In genomic region chr21:46424062-46424591, GRCh38 we compare ENCODE assay signal across 14 cellular contexts. TPM values are rescaled to one million over a fixed set of nuclear protein-coding genes. Genes with fewer than 3 reads are reported as not detected.
DNase-seq lines count a peak whose midpoint lies in the region; TF ChIP-seq lines count a peak whose summit lies in the region.
"Had no signal": no experiment of that assay in that cellular context is flagged by ENCODE, and none has a peak within 500 bp of the region (broad histone marks: within the 10 kb centered on the region; RNA-seq: fewer than 3 reads in every experiment).

No MANE protein-coding gene starts in this region.

- H3K27me3 Mint-ChIP-seq in immature natural killer cell (ENCODE audit: low read depth in 3 of 3), result peaks cover 15 to 33% (median 28%) of the 10 kb centered on the region in 3 donors
- H3K27me3 Mint-ChIP-seq: memory B cell had no signal

- H3K27me3 ChIP-seq in HAP-1 (ENCODE audit: low read depth), result no peaks in the 10 kb centered on the region
- H3K27me3 ChIP-seq in tibial artery, result no peaks in the 10 kb centered on the region
- H3K27me3 ChIP-seq: dorsolateral prefrontal cortex, testis had no signal

- H3K9me3 ChIP-seq in HAP-1 (no peaks in the 10 kb centered on the region), tibial artery (no peaks in the 10 kb centered on the region)
- H3K9me3 ChIP-seq: testis had no signal

- intact Hi-C loops in tibial artery (cut with DNase I; ENCODE audit: low total_unique reads), result no loop called here

- no peak overlapping the region for H3K27ac ChIP-seq in tibial artery
- H3K27ac ChIP-seq: dorsolateral prefrontal cortex, testis had no signal

- DNase-seq in stimulated activated CD4-positive, alpha-beta T cell treated with anti-CD3 and anti-CD28 coated beads, Interleukin-15, amount 100 ng/mL, for 24 hours, result peak; percentile 9
- no peak for DNase-seq in stimulated activated CD4-positive, alpha-beta T cell treated with anti-CD3 and anti-CD28 coated beads, Interleukin-4, amount 100 ng/mL, for 24 hours
- peak; percentile 69 for DNase-seq in activated CD8-positive, alpha-beta memory T cell treated with anti-CD3 and anti-CD28 coated beads, Interleukin-2, amount 50 U/mL, for 48 hours
- DNase-seq in immature natural killer cell (peak; percentile 74 to 82 (median 79)), HAP-1 (ENCODE audit: low spot score in 2 of 2) (no peak), putamen (ENCODE audit: low spot score) (no peak), germinal center (ENCODE audit: low spot score) (no peak), tibial artery (no peak)
- DNase-seq: AML-193; KBM-7; stimulated activated CD4-positive, alpha-beta T cell treated with anti-CD3 and anti-CD28 coated beads, Interleukin-4, amount 100 ng/mL, for 4 hours; testis had no signal

- no peak overlapping the region for H3K4me3 ChIP-seq in HAP-1
- no peak overlapping the region for H3K4me3 ChIP-seq in tibial artery
- H3K4me3 ChIP-seq: dorsolateral prefrontal cortex, testis had no signal

- in situ Hi-C loops in HAP-1 (cut with MboI; ENCODE audit: low sequenced_read_pairs), result no loop called here

- peaks cover 24 to 33% of the 10 kb centered on the region in 2 donors for H3K4me1 Mint-ChIP-seq in immature natural killer cell
- H3K4me1 Mint-ChIP-seq: memory B cell had no signal

- H3K4me1 ChIP-seq in HAP-1 (no peaks in the 10 kb centered on the region), tibial artery (no peaks in the 10 kb centered on the region)
- H3K4me1 ChIP-seq: testis had no signal

- H3K36me3 Mint-ChIP-seq in immature natural killer cell, result peaks cover 6 to 14% (median 11%) of the 10 kb centered on the region in 3 donors

- no peaks in the 10 kb centered on the region for H3K9me3 Mint-ChIP-seq in immature natural killer cell
- H3K9me3 Mint-ChIP-seq: memory B cell had no signal

- no peak for TF ChIP-seq CTCF in tibial artery (IDR thresholded peaks at IDR 0.05)

- peaks cover 33% of the 10 kb centered on the region for H3K36me3 ChIP-seq in HAP-1 (replicated peaks)
- peaks cover 30 to 89% (median 63%) of the 10 kb centered on the region in 3 donors for H3K36me3 ChIP-seq in tibial artery

- peak overlapping the region; percentile 63 to 86 (median 82) for H3K4me3 Mint-ChIP-seq in immature natural killer cell
- H3K4me3 Mint-ChIP-seq: memory B cell had no signal

- H3K27ac Mint-ChIP-seq in immature natural killer cell, result peak overlapping the region; percentile 98 to 100 (median 100)

RNA-seq across cellular contexts. Expression of gene DIP2A, which starts 34.6 kb away (rescaled TPM):
- polyA plus RNA-seq in immature natural killer cell, result 10 to 100 TPM; 23.1 to 64.8 (median 26.9) TPM

Comparison
In these comparisons a context has a peak if more than half of its experiments do, and no peak if none do; other contexts are left out.
1. DNase-seq: peak in stimulated activated CD4-positive, alpha-beta T cell treated with anti-CD3 and anti-CD28 coated beads, Interleukin-15, amount 100 ng/mL, for 24 hours (single experiment), activated CD8-positive, alpha-beta memory T cell treated with anti-CD3 and anti-CD28 coated beads, Interleukin-2, amount 50 U/mL, for 48 hours (single experiment) and immature natural killer cell (3 of 3); none in stimulated activated CD4-positive, alpha-beta T cell treated with anti-CD3 and anti-CD28 coated beads, Interleukin-4, amount 100 ng/mL, for 24 hours (single experiment), HAP-1 (0 of 2), putamen (single experiment), germinal center (single experiment) and tibial artery (0 of 2).